ENCODE assay signal across 23 cellular contexts in genomic region chr10:74890460-74890859, GRCh38.
DNase-seq lines count a peak whose midpoint lies in the region; ATAC-seq, FAIRE-seq and TF ChIP-seq lines count a peak whose summit lies in the region.
"Had no signal": no experiment of that assay in that cellular context is flagged by ENCODE, and none has a peak within 500 bp of the region (broad histone marks: within the 10 kb centered on the region; RNA-seq: fewer than 3 reads in every experiment).

No MANE protein-coding gene starts in this region.

- no peaks in the 10 kb centered on the region for H3K27me3 Mint-ChIP-seq in brain

- no peak overlapping the region for H3K4me3 Mint-ChIP-seq in brain

- H3K4me3 ChIP-seq in left ventricle myocardium inferior (no peak overlapping the region), gastrocnemius medialis (no peak overlapping the region), foreskin fibroblast (ENCODE audit: low read depth in 1 of 2, low read length in 2 of 2) (no peak overlapping the region)
- H3K4me3 ChIP-seq: A549, MG63, SJSA1 had no signal

- H3K27me3 ChIP-seq in left ventricle myocardium inferior (ENCODE audit: low read depth) (no peaks in the 10 kb centered on the region), gastrocnemius medialis (no peaks in the 10 kb centered on the region)
- H3K27me3 ChIP-seq: MG63, SJSA1 had no signal

- ATAC-seq in left cardiac atrium (no peak), gastrocnemius medialis (no peak)

- peaks cover 26% of the 10 kb centered on the region for H3K36me3 Mint-ChIP-seq in brain

- peaks cover 38% of the 10 kb centered on the region for H3K4me1 Mint-ChIP-seq in brain

- intact Hi-C loops in left ventricle myocardium inferior (cut with micrococcal nuclease) (no loop called here), left cardiac atrium (cut with DNase I) (no loop called here), gastrocnemius medialis (cut with DNase I; ENCODE audit: low total_unique reads) (no loop called here)

- TF ChIP-seq CTCF in left ventricle myocardium inferior (IDR thresholded peaks at IDR 0.05; ENCODE audit: borderline replicate concordance) (no peak), brain (conservative IDR thresholded peaks at IDR 0.05) (no peak), gastrocnemius medialis (IDR thresholded peaks at IDR 0.05 in 4 of 5, conservative IDR thresholded peaks at IDR 0.05 in 1 of 5) (no peak), foreskin fibroblast (IDR thresholded peaks at IDR 0.05; ENCODE audit: low read depth, low read length) (no peak)

- H3K4me1 ChIP-seq in left ventricle myocardium inferior (peaks cover 68% of the 10 kb centered on the region), gastrocnemius medialis (peaks cover 41 to 68% of the 10 kb centered on the region in 2 donors)
- H3K4me1 ChIP-seq: A549, SJSA1 had no signal

- no peak for TF ChIP-seq POLR2A in gastrocnemius medialis (IDR thresholded peaks at IDR 0.05)

- peak; percentile 54 for FAIRE-seq in G401.6 (lab: Jason Lieb, UNC)
- FAIRE-seq: A549, GM18507, H1 had no signal

- H3K27ac Mint-ChIP-seq in brain, result peak overlapping the region in 3 of 5 experiments; percentile 10 to 89 (median 72)

- no peak for DNase-seq in left ventricle myocardium inferior
- DNase-seq in left cardiac atrium, result no peak
- DNase-seq in gastrocnemius medialis, result no peak
- DNase-seq in DMS79 (lab: John Stamatoyannopoulos, UW), result no peak
- no peak for DNase-seq in activated CD4-positive, alpha-beta T cell treated with anti-CD3 and anti-CD28 coated beads, Interleukin-2, amount 50 U/mL, for 4 hours
- no peak for DNase-seq in foreskin fibroblast
- DNase-seq: AML-193; Calu3; HCEC 1CT; KBM-7; NCI-H1105 treated with DMSO at 0.1 percent for 48 hours; NCI-H2029; NCI-H526; NCI-H82; NK-92 treated with Interleukin-12 subunit alpha and Interleukin-12 subunit beta, amount 100 ng/mL, for 24 hours; PC-3 had no signal

- H3K27ac ChIP-seq in left ventricle myocardium inferior (replicated peaks) (peak overlapping the region; percentile 75), gastrocnemius medialis (peak overlapping the region; percentile 21 to 72 (median 52))
- H3K27ac ChIP-seq: A549, SJSA1 had no signal

- in situ Hi-C loops in gastrocnemius medialis (cut with MboI; ENCODE audit: low sequenced_read_pairs in 4 of 4), result no loop called here

- H3K36me3 ChIP-seq in left ventricle myocardium inferior, result no peaks in the 10 kb centered on the region
- no peaks in the 10 kb centered on the region for H3K36me3 ChIP-seq in gastrocnemius medialis
- H3K36me3 ChIP-seq: MG63, SJSA1 had no signal

- H3K9me3 ChIP-seq in left ventricle myocardium inferior (replicated peaks), result no peaks in the 10 kb centered on the region
- H3K9me3 ChIP-seq in gastrocnemius medialis, result no peaks in the 10 kb centered on the region
- H3K9me3 ChIP-seq: A549, MG63, SJSA1 had no signal

- peaks cover 0 to 3% (median 0%) of the 10 kb centered on the region in 5 experiments for H3K9me3 Mint-ChIP-seq in brain
